14 cellular contexts compared by ENCODE assay signal in the genomic region with DNA sequence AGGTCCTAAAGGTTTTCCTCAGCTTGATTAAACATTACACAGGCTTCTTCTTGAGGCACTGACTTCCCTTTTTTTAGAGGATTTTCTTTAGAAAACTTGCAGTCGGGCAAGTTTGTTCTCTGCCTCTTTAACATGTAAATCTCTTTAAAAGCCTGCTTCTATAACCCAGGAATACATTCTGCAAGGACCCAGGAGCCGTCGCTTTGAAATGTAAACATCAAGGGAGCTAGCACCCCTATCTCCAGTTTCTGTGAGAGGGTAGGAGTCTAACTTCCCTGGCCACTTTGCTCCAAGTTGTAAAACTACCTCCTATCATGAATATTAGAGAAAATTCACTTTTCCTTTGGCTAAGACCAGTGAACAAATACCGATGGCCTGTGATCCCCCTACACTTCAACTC.
DNase-seq lines count a peak whose midpoint lies in the region; ATAC-seq and TF ChIP-seq lines count a peak whose summit lies in the region.
"Had no signal": no experiment of that assay in that cellular context is flagged by ENCODE, and none has a peak within 500 bp of the region (broad histone marks: within the 10 kb centered on the region; RNA-seq: fewer than 3 reads in every experiment).

No MANE protein-coding gene starts in this region.

- ATAC-seq in GM23338 (peak; percentile 72), GM21529 (IDR thresholded peaks at IDR 0.05; ENCODE audit: unreplicated experiment) (no peak), GM19397 (IDR thresholded peaks at IDR 0.05; ENCODE audit: unreplicated experiment) (no peak)

- H3K27me3 Mint-ChIP-seq in GM23338 (ENCODE audit: insufficient read depth, low read depth, poor library complexity) = peaks cover 84% of the 10 kb centered on the region

- H3K27me3 ChIP-seq in GM23338 (ENCODE audit: insufficient read depth) (peaks cover 100% of the 10 kb centered on the region), NT2/D1 (ENCODE audit: insufficient read depth, insufficient read length) (peaks cover 87% of the 10 kb centered on the region), hepatocyte (no peaks in the 10 kb centered on the region)
- H3K27me3 ChIP-seq: BLaER1 treated with 17β-estradiol and CSF1 and Interleukin-3, amounts not matched to agents 10 nM and 100 nM had no signal

- H3K27ac Mint-ChIP-seq in GM23338 = no peak overlapping the region
- H3K27ac Mint-ChIP-seq: CD4-positive, CD25-positive, alpha-beta regulatory T cell had no signal

- H3K9me2 ChIP-seq in GM23338 (ENCODE audit: insufficient read depth) = no peaks in the 10 kb centered on the region
- no peaks in the 10 kb centered on the region for H3K9me2 ChIP-seq in hepatocyte (replicated peaks; ENCODE audit: insufficient read depth)

- H3K36me3 Mint-ChIP-seq in GM23338 (ENCODE audit: low read depth) = peaks cover 2% of the 10 kb centered on the region; the same call in 2 of the 3 replicates
- H3K36me3 Mint-ChIP-seq: CD4-positive, CD25-positive, alpha-beta regulatory T cell had no signal

- H3K9ac ChIP-seq in NT2/D1 (ENCODE audit: insufficient read length, low read depth) = no peak overlapping the region
- H3K9ac ChIP-seq: BLaER1 treated with 17β-estradiol and CSF1 and Interleukin-3, amounts not matched to agents 10 nM and 100 nM had no signal

- no peak overlapping the region for H3K27ac ChIP-seq in GM23338 (ENCODE audit: low read depth)
- peak overlapping the region; percentile 50 for H3K27ac ChIP-seq in hepatocyte
- H3K27ac ChIP-seq: BLaER1 treated with 17β-estradiol and CSF1 and Interleukin-3, amounts not matched to agents 10 nM and 100 nM had no signal

- TF ChIP-seq CTCF in GM23338 (conservative IDR thresholded peaks at IDR 0.05; ENCODE audit: low read depth in 2 of 2) = no peak
- TF ChIP-seq CTCF in hepatocyte (IDR thresholded peaks at IDR 0.05; ENCODE audit: poor library complexity) = no peak

- 24% methylated on average over 4 of the region's 4 CpGs for WGBS in hepatocyte (ENCODE audit: low lambda C conversion rate, missing lambda C conversion rate)

- H3K36me3 ChIP-seq in GM23338 (ENCODE audit: insufficient read depth) = no peaks in the 10 kb centered on the region
- H3K36me3 ChIP-seq in NT2/D1 (ENCODE audit: insufficient read depth, insufficient read length, low read length) = no peaks in the 10 kb centered on the region
- peaks cover 4% of the 10 kb centered on the region for H3K36me3 ChIP-seq in hepatocyte (replicated peaks; ENCODE audit: insufficient read depth, low read depth)
- H3K36me3 ChIP-seq: BLaER1 treated with 17β-estradiol and CSF1 and Interleukin-3, amounts not matched to agents 10 nM and 100 nM had no signal

- H3K4me1 Mint-ChIP-seq in GM23338 = no peaks in the 10 kb centered on the region
- H3K4me1 Mint-ChIP-seq: CD4-positive, CD25-positive, alpha-beta regulatory T cell had no signal

- H4K20me1 ChIP-seq in GM23338 (replicated peaks; ENCODE audit: insufficient read depth) (peaks cover 20% of the 10 kb centered on the region; the same call in 1 of the 2 replicates), hepatocyte (ENCODE audit: insufficient read depth, poor library complexity, severe bottlenecking) (no peaks in the 10 kb centered on the region)
- H4K20me1 ChIP-seq: BLaER1 treated with 17β-estradiol and CSF1 and Interleukin-3, amounts not matched to agents 10 nM and 100 nM had no signal

- H3K4me2 ChIP-seq in GM23338 (no peak overlapping the region), hepatocyte (no peak overlapping the region)
- H3K4me2 ChIP-seq: BLaER1 treated with 17β-estradiol and CSF1 and Interleukin-3, amounts not matched to agents 10 nM and 100 nM had no signal

- H3K9me3 ChIP-seq in NT2/D1 (ENCODE audit: insufficient read depth, low read length) = peaks cover 18% of the 10 kb centered on the region
- no peaks in the 10 kb centered on the region for H3K9me3 ChIP-seq in hepatocyte (ENCODE audit: low read depth)

- H3K4me3 Mint-ChIP-seq in GM23338 = no peak overlapping the region
- H3K4me3 Mint-ChIP-seq: CD4-positive, CD25-positive, alpha-beta regulatory T cell had no signal

- H3K4me1 ChIP-seq in GM23338 (ENCODE audit: insufficient read depth) (no peaks in the 10 kb centered on the region), NT2/D1 (ENCODE audit: insufficient read depth, insufficient read length) (no peaks in the 10 kb centered on the region), hepatocyte (ENCODE audit: insufficient read depth) (peaks cover 4% of the 10 kb centered on the region)
- H3K4me1 ChIP-seq: BLaER1 treated with 17β-estradiol and CSF1 and Interleukin-3, amounts not matched to agents 10 nM and 100 nM had no signal

- H3K4me3 ChIP-seq in GM23338 (no peak overlapping the region), NT2/D1 (ENCODE audit: insufficient read length, low read depth) (no peak overlapping the region), hepatocyte (no peak overlapping the region)
- H3K4me3 ChIP-seq: BLaER1 treated with 17β-estradiol and CSF1 and Interleukin-3, amounts not matched to agents 10 nM and 100 nM had no signal

- H3K9me3 Mint-ChIP-seq in GM23338 = peaks cover 82% of the 10 kb centered on the region

- no peaks in the 10 kb centered on the region for H3F3A ChIP-seq in GM23338 (replicated peaks; ENCODE audit: low read depth)

- DNase-seq in GM23338 (ENCODE audit: low spot score) (peak; percentile 78), NT2/D1 (ENCODE audit: low read depth, low spot score) (peak; percentile 25), hepatocyte (ENCODE audit: low spot score) (no peak), iPS-NIHi7 (ENCODE audit: extremely low spot score) (peak; percentile 37), anterior cingulate cortex (lab: John Stamatoyannopoulos, UW) (no peak), cortex of kidney (lab: John Stamatoyannopoulos, UW) (no peak)
- DNase-seq: 8988T; ACHN; CD4-positive, CD25-positive, alpha-beta regulatory T cell; DMS53; GOT3 had no signal

- H3K79me2 ChIP-seq in GM23338 (replicated peaks; ENCODE audit: insufficient read depth) = no peaks in the 10 kb centered on the region
- H3K79me2 ChIP-seq in hepatocyte = no peaks in the 10 kb centered on the region

- no peak overlapping the region for H2AFZ ChIP-seq in GM23338
- H2AFZ ChIP-seq in hepatocyte = peak overlapping the region; percentile 33

TF ChIP-seq in GM23338, 12 proteins besides CTCF, POLR2A, EP300 and RAD21:
- TF ChIP-seq NANOG (IDR thresholded peaks at IDR 0.05; ENCODE audit: borderline replicate concordance) = peak; percentile 65; the same call in 1 of the 2 replicates
- TF ChIP-seq, protein P1, sequence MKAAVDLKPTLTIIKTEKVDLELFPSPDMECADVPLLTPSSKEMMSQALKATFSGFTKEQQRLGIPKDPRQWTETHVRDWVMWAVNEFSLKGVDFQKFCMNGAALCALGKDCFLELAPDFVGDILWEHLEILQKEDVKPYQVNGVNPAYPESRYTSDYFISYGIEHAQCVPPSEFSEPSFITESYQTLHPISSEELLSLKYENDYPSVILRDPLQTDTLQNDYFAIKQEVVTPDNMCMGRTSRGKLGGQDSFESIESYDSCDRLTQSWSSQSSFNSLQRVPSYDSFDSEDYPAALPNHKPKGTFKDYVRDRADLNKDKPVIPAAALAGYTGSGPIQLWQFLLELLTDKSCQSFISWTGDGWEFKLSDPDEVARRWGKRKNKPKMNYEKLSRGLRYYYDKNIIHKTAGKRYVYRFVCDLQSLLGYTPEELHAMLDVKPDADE (IDR thresholded peaks at IDR 0.05) = 0 out of 2 replicates have a peak, but pooled peaks have one; percentile 30
- no peak for TF ChIP-seq JUNB (IDR thresholded peaks at IDR 0.05; ENCODE audit: unreplicated experiment)
- peak; percentile 70 for TF ChIP-seq POLR2AphosphoS5 (IDR thresholded peaks at IDR 0.05; ENCODE audit: low read depth)

Comparison
In these comparisons a context has a peak if more than half of its experiments do, and no peak if none do; other contexts are left out.
1. DNase-seq: peak in GM23338 (single experiment), NT2/D1 (single experiment) and iPS-NIHi7 (single experiment); none in hepatocyte (single experiment), anterior cingulate cortex (0 of 58) and cortex of kidney (single experiment).